In genomic region chr1:164648211-164649080, GRCh38 we compare ENCODE assay signal across 14 cellular contexts.
DNase-seq lines count a peak whose midpoint lies in the region; ATAC-seq and TF ChIP-seq lines count a peak whose summit lies in the region.
"Had no signal": no experiment of that assay in that cellular context is flagged by ENCODE, and none has a peak within 500 bp of the region (broad histone marks: within the 10 kb centered on the region; RNA-seq: fewer than 3 reads in every experiment).

No MANE protein-coding gene starts in this region.

- H3K79me2 ChIP-seq in neural progenitor cell (ENCODE audit: low read depth): peaks cover 97% of the 10 kb centered on the region

- peaks cover 6% of the 10 kb centered on the region for H3F3A ChIP-seq in neural progenitor cell (ENCODE audit: low read depth)

- H3K9me3 ChIP-seq in RWPE2 (ENCODE audit: severe bottlenecking) (no peaks in the 10 kb centered on the region), neural progenitor cell (ENCODE audit: low read depth) (no peaks in the 10 kb centered on the region)
- H3K9me3 ChIP-seq: left lung, neutrophil had no signal

- H3K36me3 ChIP-seq in RWPE2 (ENCODE audit: low read depth) (no peaks in the 10 kb centered on the region), neural progenitor cell (no peaks in the 10 kb centered on the region)
- H3K36me3 ChIP-seq: left lung, neutrophil had no signal

- H3K27ac ChIP-seq in RWPE2 (ENCODE audit: poor library complexity, severe bottlenecking) (peak overlapping the region; percentile 50), neural progenitor cell (no peak overlapping the region)
- H3K27ac ChIP-seq: left lung, neutrophil had no signal

- peaks cover 81% of the 10 kb centered on the region for H3K4me1 Mint-ChIP-seq in neural progenitor cell

- no peaks in the 10 kb centered on the region for H3K9me3 Mint-ChIP-seq in neural progenitor cell
- H3K9me3 Mint-ChIP-seq: stimulated activated naive CD8-positive, alpha-beta T cell treated with anti-CD3 and anti-CD28 coated beads, Interleukin-15, Interleukin-2, amounts not matched to agents 100 ng/mL and 50 ng/mL, for 24 hours had no signal

- H2AFZ ChIP-seq in neural progenitor cell (replicated peaks): no peak overlapping the region

- peaks cover 85% of the 10 kb centered on the region for H4K20me1 ChIP-seq in neural progenitor cell (ENCODE audit: low read depth)

- H3K27me3 ChIP-seq in RWPE2 (ENCODE audit: insufficient read depth, poor library complexity, severe bottlenecking) (no peaks in the 10 kb centered on the region), neural progenitor cell (no peaks in the 10 kb centered on the region)
- H3K27me3 ChIP-seq: left lung had no signal

- H3K4me3 ChIP-seq in RWPE2 (ENCODE audit: severe bottlenecking): no peak overlapping the region
- H3K4me3 ChIP-seq in fibroblast of villous mesenchyme (ENCODE audit: low read depth, low read length): no peak overlapping the region
- no peak overlapping the region for H3K4me3 ChIP-seq in neural progenitor cell
- H3K4me3 ChIP-seq: left lung had no signal

- no peak overlapping the region for H3K9ac ChIP-seq in neural progenitor cell

- peak overlapping the region; percentile 81 for H3K27ac Mint-ChIP-seq in neural progenitor cell
- H3K27ac Mint-ChIP-seq: stimulated activated naive CD8-positive, alpha-beta T cell treated with anti-CD3 and anti-CD28 coated beads, Interleukin-15, Interleukin-2, amounts not matched to agents 100 ng/mL and 50 ng/mL, for 24 hours had no signal

- H3K4me1 ChIP-seq in RWPE2 (ENCODE audit: insufficient read depth, poor library complexity, severe bottlenecking) (peaks cover 28% of the 10 kb centered on the region), neural progenitor cell (peaks cover 43% of the 10 kb centered on the region)
- H3K4me1 ChIP-seq: left lung had no signal

- no peak overlapping the region for H3K4me3 Mint-ChIP-seq in neural progenitor cell
- H3K4me3 Mint-ChIP-seq: stimulated activated naive CD8-positive, alpha-beta T cell treated with anti-CD3 and anti-CD28 coated beads, Interleukin-15, Interleukin-2, amounts not matched to agents 100 ng/mL and 50 ng/mL, for 24 hours had no signal

- H3K27me3 Mint-ChIP-seq in neural progenitor cell (ENCODE audit: insufficient read depth, low read depth): peaks cover 6% of the 10 kb centered on the region

- no peak overlapping the region for H3K4me2 ChIP-seq in neural progenitor cell

- ATAC-seq in RWPE2 (ENCODE audit: low read depth) (peak; percentile 83), GM21526 (IDR thresholded peaks at IDR 0.05; ENCODE audit: low FRiP score, unreplicated experiment) (no peak), HG03354 (IDR thresholded peaks at IDR 0.05; ENCODE audit: poor library complexity, severe bottlenecking, unreplicated experiment) (no peak), GM21360 (IDR thresholded peaks at IDR 0.05; ENCODE audit: unreplicated experiment) (no peak)
- ATAC-seq: left lung had no signal

- in situ Hi-C loops in Caki2 (cut with HindIII; ENCODE audit: low pct_unique_long_range_greater_than_20kb, low sequenced_read_pairs): no loop called here

- TF ChIP-seq CTCF in RWPE2 (IDR thresholded peaks at IDR 0.05; ENCODE audit: poor library complexity, severe bottlenecking): no peak
- no peak for TF ChIP-seq CTCF in fibroblast of villous mesenchyme (IDR thresholded peaks at IDR 0.05; ENCODE audit: insufficient read depth, low read depth, low read length)
- no peak for TF ChIP-seq CTCF in neural progenitor cell (IDR thresholded peaks at IDR 0.05)

- DNase-seq in Caki2 (ENCODE audit: low read depth): peak; percentile 22
- no peak for DNase-seq in RWPE2 (ENCODE audit: low spot score)
- peak; percentile 52 for DNase-seq in fibroblast of villous mesenchyme (ENCODE audit: low read depth)
- no peak for DNase-seq in neural progenitor cell (ENCODE audit: low spot score)
- DNase-seq in NCI-H510A (lab: John Stamatoyannopoulos, UW): no peak
- DNase-seq: activated effector memory CD4-positive, alpha-beta T cell treated with anti-CD3 and anti-CD28 coated beads, Interleukin-2, amount 50 U/mL, for 16 hours; GOT3; left lung; NCI-H1092 treated with DMSO at 0.1 percent for 48 hours had no signal

- peaks cover 7% of the 10 kb centered on the region for H3K36me3 Mint-ChIP-seq in neural progenitor cell

Comparison
In these comparisons a context has a peak if more than half of its experiments do, and no peak if none do; other contexts are left out.
1. DNase-seq: peak in Caki2 (single experiment) and fibroblast of villous mesenchyme (single experiment); none in RWPE2 (single experiment), neural progenitor cell (single experiment) and NCI-H510A (single experiment).